In the genomic region with DNA sequence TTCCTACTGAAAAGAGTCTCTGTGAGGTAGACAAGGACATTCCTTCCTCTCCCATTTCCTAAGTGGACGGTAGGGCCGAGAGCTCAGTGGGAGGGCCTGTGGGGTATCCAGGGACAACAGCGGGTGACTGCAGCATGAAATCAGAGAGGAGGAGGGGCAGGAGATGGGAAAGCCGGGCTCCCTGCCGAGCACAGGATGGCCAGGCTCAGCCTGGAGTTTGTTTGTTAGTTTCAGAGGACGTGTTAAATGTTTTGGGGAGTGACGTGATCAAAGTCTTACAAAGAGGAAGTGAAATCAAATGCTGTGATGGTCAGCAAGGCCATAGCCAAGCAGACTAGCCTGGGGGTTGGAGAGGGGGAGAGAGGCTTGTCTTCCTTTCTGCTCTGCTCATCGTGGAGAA, we compare ENCODE assay signal across 11 cellular contexts.
DNase-seq lines count a peak whose midpoint lies in the region; ATAC-seq, FAIRE-seq and TF ChIP-seq lines count a peak whose summit lies in the region.
"Had no signal": no experiment of that assay in that cellular context is flagged by ENCODE, and none has a peak within 500 bp of the region (broad histone marks: within the 10 kb centered on the region; RNA-seq: fewer than 3 reads in every experiment).

No MANE protein-coding gene starts in this region.

- H3K4me2 ChIP-seq in H1 (ENCODE audit: insufficient read depth in 1 of 2, low read depth in 2 of 2, low read length in 2 of 2), result peak overlapping the region; percentile 10 to 22; a peak in 1 of 4 replicates

- peak overlapping the region; percentile 81 for H4K91ac ChIP-seq in H1 (replicated peaks; ENCODE audit: insufficient read length, low read length)

- POLR2A ChIA-PET in H1 (lab: Charles Lee; ENCODE audit: partially characterized antibody) (no interaction called here), GM10248 (lab: Yijun Ruan, JAX) (no interaction called here)

- H3K27ac ChIP-seq in HUES6 (ENCODE audit: low read depth, low read length) (peak overlapping the region; percentile 51; the same call in 1 of the 2 replicates), H1 (ENCODE audit: low read depth, low read length) (no peak overlapping the region), right lobe of liver (no peak overlapping the region), tibial nerve (peak overlapping the region in 3 of 4 donors; percentile 23 to 76 (median 70))

- peak overlapping the region; percentile 83; the same call in 1 of the 2 replicates for H2BK20ac ChIP-seq in H1 (ENCODE audit: low read length)

- H3K27me3 ChIP-seq in HUES6 (ENCODE audit: control insufficient read depth, insufficient read depth, low read length) (no peaks in the 10 kb centered on the region), H1 (replicated peaks in 1 of 4; ENCODE audit: control insufficient read depth in 3 of 4, extremely low read depth in 1 of 4, insufficient read depth in 3 of 4, low read length in 3 of 4) (0 out of 7 replicates have a peak, but pooled peaks cover 0 to 2% (median 0%) of the 10 kb centered on the region in 4 experiments), right lobe of liver (no peaks in the 10 kb centered on the region), tibial nerve (no peaks in the 10 kb centered on the region)

- no peak overlapping the region for H2AFZ ChIP-seq in H1 (ENCODE audit: low read length)

- H3K9ac ChIP-seq in HUES6 (ENCODE audit: low read length) (peak overlapping the region; percentile 7), H1 (replicated peaks in 1 of 4; ENCODE audit: extremely low read depth in 1 of 4, low read depth in 3 of 4, low read length in 3 of 4) (no peak overlapping the region)

- H3K4me3 ChIP-seq in HUES6 (ENCODE audit: low read depth, low read length) (peak overlapping the region; percentile 23; the same call in 1 of the 2 replicates), H1 (ENCODE audit: extremely low read depth in 1 of 4, insufficient read depth in 2 of 4, low read depth in 3 of 4, low read length in 4 of 4) (no peak overlapping the region), right lobe of liver (no peak overlapping the region), tibial nerve (no peak overlapping the region)

- TF ChIP-seq EP300 in H1 (IDR thresholded peaks at IDR 0.05; ENCODE audit: borderline replicate concordance in 1 of 2, low read depth in 2 of 2, low read length in 2 of 2) (no peak), tibial nerve (IDR thresholded peaks at IDR 0.05) (peak in 1 of 2 donors; percentile 84)

- no peak overlapping the region for H3K4ac ChIP-seq in H1 (replicated peaks; ENCODE audit: insufficient read length, low read depth, low read length)

- no peaks in the 10 kb centered on the region for H4K20me1 ChIP-seq in H1 (replicated peaks in 1 of 2; ENCODE audit: control insufficient read depth in 1 of 2, insufficient read depth in 2 of 2, low read length in 2 of 2)

- H3K23me2 ChIP-seq in H1 (ENCODE audit: low read depth, low read length), result peaks cover 2% of the 10 kb centered on the region; the same call in 1 of the 2 replicates

- H2BK15ac ChIP-seq in H1 (ENCODE audit: low read length), result no peak overlapping the region; the same call in 1 of the 2 replicates

- no peak overlapping the region for H3K14ac ChIP-seq in H1 (ENCODE audit: insufficient read length)

- H3K18ac ChIP-seq in H1 (ENCODE audit: extremely low read depth, low read length), result peak overlapping the region; percentile 25; the same call in 1 of the 2 replicates

- no peak overlapping the region for H3K56ac ChIP-seq in H1 (replicated peaks; ENCODE audit: insufficient read length, low read depth, low read length)

- no peak for TF ChIP-seq CTCF in H1 (IDR thresholded peaks at IDR 0.05; ENCODE audit: control extremely low read depth in 1 of 3, insufficient read depth in 1 of 3, low read depth in 1 of 3, low read length in 3 of 3)
- no peak for TF ChIP-seq CTCF in right lobe of liver (IDR thresholded peaks at IDR 0.05)
- TF ChIP-seq CTCF in tibial nerve (IDR thresholded peaks at IDR 0.05), result peak in 1 of 5 experiments; percentile 22
- no peak for TF ChIP-seq CTCF in GM10248 (IDR thresholded peaks at IDR 0.05; ENCODE audit: control extremely low read depth, extremely low read depth, low read depth, missing control alignments)

- H3K79me1 ChIP-seq in H1 (ENCODE audit: low read depth, low read length), result no peaks in the 10 kb centered on the region

- H3K9me3 ChIP-seq in HUES6 (ENCODE audit: control insufficient read depth, insufficient read depth, low read depth, low read length) (peaks cover 8% of the 10 kb centered on the region), H1 (ENCODE audit: insufficient read depth in 2 of 2, low read depth in 1 of 2, low read length in 1 of 2) (peaks cover 6% of the 10 kb centered on the region in 2 experiments; a peak in 3 of 4 replicates), right lobe of liver (no peaks in the 10 kb centered on the region), tibial nerve (no peaks in the 10 kb centered on the region)

- ATAC-seq in right lobe of liver (peak; percentile 52 to 76 (median 64)), HG03095 (IDR thresholded peaks at IDR 0.05; ENCODE audit: unreplicated experiment) (no peak)

- H4K8ac ChIP-seq in H1 (ENCODE audit: extremely low read depth, insufficient read depth, low read length), result no peak overlapping the region

- H2BK12ac ChIP-seq in H1 (ENCODE audit: low read depth, low read length), result peak overlapping the region; percentile 99; the same call in 1 of the 2 replicates

- H3K23ac ChIP-seq in H1 (ENCODE audit: insufficient read length), result no peak overlapping the region

- peak overlapping the region; percentile 57; the same call in 1 of the 2 replicates for H2BK5ac ChIP-seq in H1 (ENCODE audit: low read depth, low read length)

- H2BK120ac ChIP-seq in H1 (replicated peaks; ENCODE audit: low read depth, low read length), result peak overlapping the region; percentile 25

- 61% methylated on average over 8 of the region's 8 CpGs; no CpG with 5 or more reads in 1 of the 2 experiments for WGBS in H1 (ENCODE audit: extremely low coverage in 1 of 2, insufficient coverage in 1 of 2, insufficient read length in 1 of 2, insufficient replicate concordance in 2 of 2, low coverage in 1 of 2, low lambda C conversion rate in 2 of 2, missing lambda C conversion rate in 1 of 2), 2 experiments
- WGBS in right lobe of liver (ENCODE audit: insufficient coverage, low coverage, low lambda C conversion rate, missing lambda C conversion rate), result 9% methylated on average over 8 of the region's 8 CpGs
- whole genome bisulfite sequencing in tibial nerve, 2 donors, result 10% methylated on average over 8 of the region's 8 CpGs

- no peak for FAIRE-seq in H1 (lab: Jason Lieb, UNC)

- H3K79me2 ChIP-seq in H1 (ENCODE audit: control insufficient read depth in 1 of 2, insufficient read depth in 2 of 2, low read length in 2 of 2), result no peaks in the 10 kb centered on the region

- H3K4me1 ChIP-seq in HUES6 (ENCODE audit: control insufficient read depth, insufficient read depth, low read length) (peaks cover 30% of the 10 kb centered on the region), H1 (replicated peaks in 1 of 4; ENCODE audit: control insufficient read depth in 3 of 4, insufficient read depth in 4 of 4, low read length in 3 of 4) (peaks cover 0 to 17% (median 3%) of the 10 kb centered on the region in 4 experiments; a peak in 5 of 7 replicates), right lobe of liver (no peaks in the 10 kb centered on the region), tibial nerve (peaks cover 0 to 45% (median 8%) of the 10 kb centered on the region in 4 donors)

- H2AK5ac ChIP-seq in H1 (ENCODE audit: low read depth, low read length), result peak overlapping the region; percentile 13; the same call in 1 of the 2 replicates

- no peak overlapping the region for H4K5ac ChIP-seq in H1 (ENCODE audit: insufficient read length, low read depth, low read length)

- DNase-seq in H1 (ENCODE audit: low read depth in 1 of 2, low spot score in 2 of 2) (peak in 1 of 2 experiments; percentile 52), right lobe of liver (no peak), tibial nerve (ENCODE audit: low spot score in 2 of 2) (peak; percentile 63 to 77), GM10248 (ENCODE audit: extremely low spot score) (no peak), SIG-M5 (lab: John Stamatoyannopoulos, UW) (no peak)
- DNase-seq in activated effector memory CD4-positive, alpha-beta T cell treated with anti-CD3 and anti-CD28 coated beads, Interleukin-2, amount 50 U/mL, for 16 hours, result no peak
- DNase-seq: activated CD4-positive, alpha-beta memory T cell treated with anti-CD3 and anti-CD28 coated beads, Interleukin-2, amount 10 ng/mL, durations not matched to agents 7 days and 5 days; cortex of kidney; GOT3 had no signal

- TF ChIP-seq RAD21 in H1 (IDR thresholded peaks at IDR 0.05 in 1 of 2, conservative IDR thresholded peaks at IDR 0.05 in 1 of 2; ENCODE audit: low read depth in 2 of 2, low read length in 2 of 2), result no peak

- CTCF ChIA-PET in H1 (lab: Charles Lee; ENCODE audit: partially characterized antibody) (interaction anchor here (0.9 to 1.7 kb wide), 3 partner anchors 14 to 166 kb away, joined by 3 to 8 read pairs (median 3); a partner anchor contains a TSS), GM10248 (lab: Yijun Ruan, JAX) (no interaction called here)

- TF ChIP-seq POLR2A in H1 (IDR thresholded peaks at IDR 0.05; ENCODE audit: control extremely low read depth in 1 of 2, low read depth in 2 of 2, low read length in 2 of 2), result no peak
- TF ChIP-seq POLR2A in right lobe of liver (IDR thresholded peaks at IDR 0.05), result no peak
- TF ChIP-seq POLR2A in tibial nerve (IDR thresholded peaks at IDR 0.05), result no peak

- intact Hi-C loops in right lobe of liver (cut with DNase I), result no loop called here

- H3K36me3 ChIP-seq in HUES6 (ENCODE audit: control insufficient read depth, insufficient read depth, low read length), result no peaks in the 10 kb centered on the region
- H3K36me3 ChIP-seq in H1 (ENCODE audit: control insufficient read depth in 2 of 4, insufficient read depth in 4 of 4, low read length in 3 of 4), result no peaks in the 10 kb centered on the region
- H3K36me3 ChIP-seq in right lobe of liver, result no peaks in the 10 kb centered on the region
- no peaks in the 10 kb centered on the region for H3K36me3 ChIP-seq in tibial nerve

TF ChIP-seq in H1, 55 proteins besides CTCF, POLR2A, EP300 and RAD21:
- no peak for TF ChIP-seq RNF2 (IDR thresholded peaks at IDR 0.05; ENCODE audit: borderline replicate concordance, low read depth, low read length, missing control alignments, poor library complexity, severe bottlenecking)
- no peak for TF ChIP-seq NRF1 (IDR thresholded peaks at IDR 0.05; ENCODE audit: low read depth, low read length)
- no peak for TF ChIP-seq TCF12 (IDR thresholded peaks at IDR 0.05; ENCODE audit: low read depth, low read length)
- TF ChIP-seq, protein P1, sequence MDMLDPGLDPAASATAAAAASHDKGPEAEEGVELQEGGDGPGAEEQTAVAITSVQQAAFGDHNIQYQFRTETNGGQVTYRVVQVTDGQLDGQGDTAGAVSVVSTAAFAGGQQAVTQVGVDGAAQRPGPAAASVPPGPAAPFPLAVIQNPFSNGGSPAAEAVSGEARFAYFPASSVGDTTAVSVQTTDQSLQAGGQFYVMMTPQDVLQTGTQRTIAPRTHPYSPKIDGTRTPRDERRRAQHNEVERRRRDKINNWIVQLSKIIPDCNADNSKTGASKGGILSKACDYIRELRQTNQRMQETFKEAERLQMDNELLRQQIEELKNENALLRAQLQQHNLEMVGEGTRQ (IDR thresholded peaks at IDR 0.05; ENCODE audit: low read length), result no peak

Comparison
In these comparisons a context has a peak if more than half of its experiments do, and no peak if none do; other contexts are left out.
1. H3K27ac ChIP-seq: peak in HUES6 (single experiment) and tibial nerve (3 of 4); none in H1 (single experiment) and right lobe of liver (0 of 3).
2. DNase-seq: peak in tibial nerve (2 of 2); none in right lobe of liver (0 of 3), activated effector memory CD4-positive, alpha-beta T cell treated with anti-CD3 and anti-CD28 coated beads, Interleukin-2, amount 50 U/mL, for 16 hours (single experiment), GM10248 (single experiment) and SIG-M5 (single experiment).